In the genomic region with DNA sequence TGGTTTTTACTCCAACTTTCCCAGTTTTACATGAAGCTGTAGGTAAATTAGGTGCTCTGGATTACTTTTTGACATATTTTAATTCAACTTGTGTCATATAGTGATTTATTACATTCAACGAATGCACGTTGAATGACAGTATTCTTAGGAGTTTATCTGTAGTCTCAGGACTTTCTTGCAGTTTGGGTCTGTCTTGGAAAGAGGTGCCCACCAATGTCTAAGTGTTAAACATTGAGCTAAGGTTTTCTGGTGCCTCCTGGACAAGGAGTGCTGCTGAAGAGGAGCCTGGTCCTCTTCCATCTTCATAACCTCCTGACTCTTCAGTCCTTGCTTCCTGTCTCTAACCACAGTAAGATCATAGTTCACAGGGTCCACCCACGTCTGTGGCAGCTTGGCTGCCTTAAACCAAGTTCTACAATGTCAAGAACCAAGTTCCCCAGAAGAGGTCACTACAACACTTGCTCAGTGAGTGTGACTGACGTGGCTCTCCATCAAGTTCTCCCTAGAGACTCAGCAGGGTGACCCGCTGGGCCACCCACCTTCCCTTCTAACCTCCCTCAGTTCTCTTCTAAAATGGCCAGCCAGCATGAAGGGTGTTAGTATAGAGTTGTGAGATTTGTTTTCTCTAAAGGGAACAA, we compare ENCODE assay signal across 1 cellular context.
TF ChIP-seq lines count a peak whose summit lies in the region.

No MANE protein-coding gene starts in this region.

TF ChIP-seq in Ishikawa, 13 proteins besides CTCF, POLR2A, EP300 and RAD21 (continued from another document):
- TF ChIP-seq, protein P1, sequence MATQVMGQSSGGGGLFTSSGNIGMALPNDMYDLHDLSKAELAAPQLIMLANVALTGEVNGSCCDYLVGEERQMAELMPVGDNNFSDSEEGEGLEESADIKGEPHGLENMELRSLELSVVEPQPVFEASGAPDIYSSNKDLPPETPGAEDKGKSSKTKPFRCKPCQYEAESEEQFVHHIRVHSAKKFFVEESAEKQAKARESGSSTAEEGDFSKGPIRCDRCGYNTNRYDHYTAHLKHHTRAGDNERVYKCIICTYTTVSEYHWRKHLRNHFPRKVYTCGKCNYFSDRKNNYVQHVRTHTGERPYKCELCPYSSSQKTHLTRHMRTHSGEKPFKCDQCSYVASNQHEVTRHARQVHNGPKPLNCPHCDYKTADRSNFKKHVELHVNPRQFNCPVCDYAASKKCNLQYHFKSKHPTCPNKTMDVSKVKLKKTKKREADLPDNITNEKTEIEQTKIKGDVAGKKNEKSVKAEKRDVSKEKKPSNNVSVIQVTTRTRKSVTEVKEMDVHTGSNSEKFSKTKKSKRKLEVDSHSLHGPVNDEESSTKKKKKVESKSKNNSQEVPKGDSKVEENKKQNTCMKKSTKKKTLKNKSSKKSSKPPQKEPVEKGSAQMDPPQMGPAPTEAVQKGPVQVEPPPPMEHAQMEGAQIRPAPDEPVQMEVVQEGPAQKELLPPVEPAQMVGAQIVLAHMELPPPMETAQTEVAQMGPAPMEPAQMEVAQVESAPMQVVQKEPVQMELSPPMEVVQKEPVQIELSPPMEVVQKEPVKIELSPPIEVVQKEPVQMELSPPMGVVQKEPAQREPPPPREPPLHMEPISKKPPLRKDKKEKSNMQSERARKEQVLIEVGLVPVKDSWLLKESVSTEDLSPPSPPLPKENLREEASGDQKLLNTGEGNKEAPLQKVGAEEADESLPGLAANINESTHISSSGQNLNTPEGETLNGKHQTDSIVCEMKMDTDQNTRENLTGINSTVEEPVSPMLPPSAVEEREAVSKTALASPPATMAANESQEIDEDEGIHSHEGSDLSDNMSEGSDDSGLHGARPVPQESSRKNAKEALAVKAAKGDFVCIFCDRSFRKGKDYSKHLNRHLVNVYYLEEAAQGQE (IDR thresholded peaks at IDR 0.05; ENCODE audit: low read depth): no peak
- no peak for TF ChIP-seq FOXM1 (IDR thresholded peaks at IDR 0.05; ENCODE audit: borderline replicate concordance, low read depth)
